ENCODE assay signal across 8 cellular contexts in the genomic region with DNA sequence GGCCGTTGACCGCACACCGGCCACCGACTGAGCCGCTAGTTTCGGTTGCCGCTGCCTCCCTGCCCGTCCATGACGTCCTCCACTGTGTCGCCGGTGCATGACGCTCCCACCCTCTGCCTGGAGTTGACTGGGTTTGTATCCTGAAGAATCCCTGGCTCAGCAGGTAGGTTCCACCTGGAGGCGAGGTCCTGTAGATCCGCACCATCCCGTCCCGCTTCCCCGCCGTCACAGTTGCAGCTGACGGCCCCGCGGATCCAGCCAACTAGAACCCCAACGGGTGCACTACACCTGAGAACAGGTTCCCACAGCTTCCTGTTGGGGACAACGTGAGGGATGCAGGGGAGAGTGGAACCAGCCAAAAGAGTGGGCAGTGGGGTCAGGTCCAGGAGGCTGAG. TPM values are rescaled to one million over a fixed set of nuclear protein-coding genes. Genes with fewer than 3 reads are reported as not detected.
DNase-seq lines count a peak whose midpoint lies in the region; ATAC-seq and TF ChIP-seq lines count a peak whose summit lies in the region.

No MANE protein-coding gene starts in this region.

- no peak for TF ChIP-seq CTCF in fibroblast of villous mesenchyme (IDR thresholded peaks at IDR 0.05; ENCODE audit: insufficient read depth, low read depth, low read length)

- ATAC-seq in HG02571 (IDR thresholded peaks at IDR 0.05; ENCODE audit: unreplicated experiment) = peak; percentile 4
- peak; percentile 17 for ATAC-seq in SK-N-SH treated with all-trans-retinoic acid at 6 μM for 48 hours

- peak overlapping the region; percentile 79 for H3K4me3 ChIP-seq in fibroblast of villous mesenchyme (ENCODE audit: low read depth, low read length)
- peak overlapping the region; percentile 77 for H3K4me3 ChIP-seq in skeletal muscle cell (ENCODE audit: low read depth, low read length)

- DNase-seq in DMS53 (lab: John Stamatoyannopoulos, UW) (peak; percentile 94), fibroblast of villous mesenchyme (ENCODE audit: low read depth) (no peak), skeletal muscle cell (ENCODE audit: low read depth) (no peak), NCI-H1105 treated with DMSO at 0.1 percent for 48 hours (lab: John Stamatoyannopoulos, UW) (no peak), H4 (ENCODE audit: low spot score) (no peak)
- DNase-seq in stimulated activated CD4-positive, alpha-beta T cell treated with anti-CD3 and anti-CD28 coated beads, Interleukin-4, amount 100 ng/mL, for 4 hours = no peak

TF ChIP-seq in SK-N-SH treated with all-trans-retinoic acid at 6 μM for 48 hours, 23 proteins besides CTCF, POLR2A, EP300 and RAD21:
- TF ChIP-seq ESRRG (CRISPR knock-in tag; IDR thresholded peaks at IDR 0.05) (no peak), ISL1 (CRISPR knock-in tag; IDR thresholded peaks at IDR 0.05) (no peak), ZNF8 (CRISPR knock-in tag; IDR thresholded peaks at IDR 0.05) (no peak), CSDC2 (CRISPR knock-in tag; IDR thresholded peaks at IDR 0.05) (no peak), ZFP30 (CRISPR knock-in tag; IDR thresholded peaks at IDR 0.05) (no peak), BACH2 (CRISPR knock-in tag; IDR thresholded peaks at IDR 0.05; ENCODE audit: borderline replicate concordance) (no peak), ZFP3 (CRISPR knock-in tag; IDR thresholded peaks at IDR 0.05) (no peak), TCF4 (CRISPR knock-in tag; IDR thresholded peaks at IDR 0.05; ENCODE audit: borderline replicate concordance) (no peak), RARB (CRISPR knock-in tag; IDR thresholded peaks at IDR 0.05) (no peak), ZNF70 (CRISPR knock-in tag; IDR thresholded peaks at IDR 0.05) (no peak), ZNF565 (CRISPR knock-in tag; conservative IDR thresholded peaks at IDR 0.05; ENCODE audit: low read depth) (no peak), ARNTL (CRISPR knock-in tag; IDR thresholded peaks at IDR 0.05; ENCODE audit: borderline replicate concordance, low read depth) (no peak), SNAI2 (CRISPR knock-in tag; IDR thresholded peaks at IDR 0.05) (no peak), OSR1 (CRISPR knock-in tag; IDR thresholded peaks at IDR 0.05) (no peak)
- TF ChIP-seq, protein P1, sequence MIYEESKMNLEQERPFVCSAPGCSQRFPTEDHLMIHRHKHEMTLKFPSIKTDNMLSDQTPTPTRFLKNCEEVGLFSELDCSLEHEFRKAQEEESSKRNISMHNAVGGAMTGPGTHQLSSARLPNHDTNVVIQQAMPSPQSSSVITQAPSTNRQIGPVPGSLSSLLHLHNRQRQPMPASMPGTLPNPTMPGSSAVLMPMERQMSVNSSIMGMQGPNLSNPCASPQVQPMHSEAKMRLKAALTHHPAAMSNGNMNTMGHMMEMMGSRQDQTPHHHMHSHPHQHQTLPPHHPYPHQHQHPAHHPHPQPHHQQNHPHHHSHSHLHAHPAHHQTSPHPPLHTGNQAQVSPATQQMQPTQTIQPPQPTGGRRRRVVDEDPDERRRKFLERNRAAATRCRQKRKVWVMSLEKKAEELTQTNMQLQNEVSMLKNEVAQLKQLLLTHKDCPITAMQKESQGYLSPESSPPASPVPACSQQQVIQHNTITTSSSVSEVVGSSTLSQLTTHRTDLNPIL (CRISPR knock-in tag; IDR thresholded peaks at IDR 0.05; ENCODE audit: low read depth) = no peak
- TF ChIP-seq, protein P2, sequence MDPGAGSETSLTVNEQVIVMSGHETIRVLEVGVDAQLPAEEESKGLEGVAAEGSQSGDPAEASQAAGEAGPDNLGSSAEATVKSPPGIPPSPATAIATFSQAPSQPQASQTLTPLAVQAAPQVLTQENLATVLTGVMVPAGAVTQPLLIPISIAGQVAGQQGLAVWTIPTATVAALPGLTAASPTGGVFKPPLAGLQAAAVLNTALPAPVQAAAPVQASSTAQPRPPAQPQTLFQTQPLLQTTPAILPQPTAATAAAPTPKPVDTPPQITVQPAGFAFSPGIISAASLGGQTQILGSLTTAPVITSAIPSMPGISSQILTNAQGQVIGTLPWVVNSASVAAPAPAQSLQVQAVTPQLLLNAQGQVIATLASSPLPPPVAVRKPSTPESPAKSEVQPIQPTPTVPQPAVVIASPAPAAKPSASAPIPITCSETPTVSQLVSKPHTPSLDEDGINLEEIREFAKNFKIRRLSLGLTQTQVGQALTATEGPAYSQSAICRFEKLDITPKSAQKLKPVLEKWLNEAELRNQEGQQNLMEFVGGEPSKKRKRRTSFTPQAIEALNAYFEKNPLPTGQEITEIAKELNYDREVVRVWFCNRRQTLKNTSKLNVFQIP (CRISPR knock-in tag; IDR thresholded peaks at IDR 0.05; ENCODE audit: borderline replicate concordance, low read depth) = no peak

RNA-seq across cellular contexts. Expression of gene SLBP, which starts 0.9 kb away (rescaled TPM):
- 63.0 and 69.6 TPM in 2 replicates for total RNA-seq in fibroblast of villous mesenchyme
- total RNA-seq in H4 (2014; rRNA removed; shearing (Covaris generic)) = 165 and 185 TPM in 2 replicates

RNA-seq across cellular contexts. Expression of gene TMEM129, which starts 8.1 kb away (rescaled TPM):
- total RNA-seq in fibroblast of villous mesenchyme = 31.1 and 34.5 TPM in 2 replicates
- total RNA-seq in H4 (2014; rRNA removed; shearing (Covaris generic)) = 18.4 and 30.7 TPM in 2 replicates

RNA-seq across cellular contexts. Expression of gene TACC3, which starts 8.3 kb away (rescaled TPM):
- 9.0 and 16.0 TPM in 2 replicates for total RNA-seq in fibroblast of villous mesenchyme
- total RNA-seq in H4 (2014; rRNA removed; shearing (Covaris generic)) = 22.3 and 22.6 TPM in 2 replicates

RNA-seq across cellular contexts. Expression of gene FAM53A, which starts 28.9 kb away (rescaled TPM):
- 0.86 and 2.3 TPM in 2 replicates for total RNA-seq in fibroblast of villous mesenchyme
- 0.04 and 0.46 TPM in 2 replicates for total RNA-seq in H4 (2014; rRNA removed; shearing (Covaris generic))
